ENCODE assay signal across 8 cellular contexts in genomic region chr1:94927405-94928175, GRCh38. TPM values are rescaled to one million over a fixed set of nuclear protein-coding genes. Genes with fewer than 3 reads are reported as not detected.
A peak's percentile ranks its signal among the peaks of the same experiment; 100 is the strongest.
DNase-seq lines count a peak whose midpoint lies in the region; ATAC-seq and TF ChIP-seq lines count a peak whose summit lies in the region.

No MANE protein-coding gene starts in this region.

- no peak for TF ChIP-seq CTCF in coronary artery (IDR thresholded peaks at IDR 0.05)
- no peak for TF ChIP-seq CTCF in upper lobe of right lung (IDR thresholded peaks at IDR 0.05)

- ATAC-seq in GM21717 (IDR thresholded peaks at IDR 0.05; ENCODE audit: unreplicated experiment) (peak; percentile 9), upper lobe of right lung (no peak), GM19397 (IDR thresholded peaks at IDR 0.05; ENCODE audit: unreplicated experiment) (no peak)

- peaks cover 27 to 34% of the 10 kb centered on the region in 2 donors for H3K27me3 Mint-ChIP-seq in CD4-positive, alpha-beta memory T cell

- POLR2A ChIA-PET in CD4-positive, alpha-beta memory T cell (lab: Charles Lee; ENCODE audit: partially characterized antibody) = interaction anchor here (1.0 kb wide), 1 partner anchor 9 kb away, joined by 3 read pairs; no protein-coding TSS in a partner anchor

- H3K27ac ChIP-seq in CD4-positive, alpha-beta memory T cell (ENCODE audit: low read depth, low read length) = no peak overlapping the region
- H3K27ac ChIP-seq in coronary artery (peak overlapping the region; percentile 94 to 100), upper lobe of right lung (peak overlapping the region; percentile 96)

- no peaks in the 10 kb centered on the region for H3K36me3 Mint-ChIP-seq in CD4-positive, alpha-beta memory T cell

- peaks cover 17% of the 10 kb centered on the region for H3K27me3 ChIP-seq in CD4-positive, alpha-beta memory T cell (ENCODE audit: insufficient read depth, low read length)
- H3K27me3 ChIP-seq in upper lobe of right lung = no peaks in the 10 kb centered on the region

- H3K4me3 Mint-ChIP-seq in CD4-positive, alpha-beta memory T cell = peak overlapping the region; percentile 74 to 92 (median 88)

- intact Hi-C loops in CD4-positive, alpha-beta memory T cell (cut with micrococcal nuclease) = loop anchor here (5.0 to 10.0 kb wide), 4 partner anchors 35 to 305 kb away; partner anchors contain the start of gene RWDD3
- intact Hi-C loops in upper lobe of right lung (cut with DNase I) = loop anchor here (10.0 kb wide), 1 partner anchor 73 kb away; no protein-coding TSS in a partner anchor

- H3K4me1 ChIP-seq in CD4-positive, alpha-beta memory T cell (ENCODE audit: insufficient read depth, low read length) = peaks cover 7% of the 10 kb centered on the region
- H3K4me1 ChIP-seq in upper lobe of right lung = peaks cover 37% of the 10 kb centered on the region

- no peaks in the 10 kb centered on the region for H3K9me3 Mint-ChIP-seq in CD4-positive, alpha-beta memory T cell

- H3K4me1 Mint-ChIP-seq in CD4-positive, alpha-beta memory T cell = peaks cover 9 to 24% (median 17%) of the 10 kb centered on the region in 4 donors

- no peaks in the 10 kb centered on the region for H3K9me3 ChIP-seq in CD4-positive, alpha-beta memory T cell (ENCODE audit: control insufficient read depth in 1 of 2, low read length in 2 of 2)
- H3K9me3 ChIP-seq in upper lobe of right lung = no peaks in the 10 kb centered on the region

- H3K27ac Mint-ChIP-seq in CD4-positive, alpha-beta memory T cell = peak overlapping the region in 5 of 7 donors; percentile 5 to 71 (median 51)

- no peak for DNase-seq in CD4-positive, alpha-beta memory T cell
- DNase-seq in NCI-H510A treated with DMSO at 0.1 percent for 48 hours (lab: John Stamatoyannopoulos, UW) (peak; percentile 75), coronary artery (ENCODE audit: low spot score) (no peak), middle frontal gyrus (ENCODE audit: extremely low spot score, low spot score) (peak; percentile 66), upper lobe of right lung (no peak), NCI-H128 (lab: John Stamatoyannopoulos, UW; ENCODE audit: unreplicated experiment) (no peak)

- CTCF ChIA-PET in CD4-positive, alpha-beta memory T cell (lab: Charles Lee; ENCODE audit: partially characterized antibody) = interaction anchor here (0.9 to 1.2 kb wide), 2 partner anchors 74 to 306 kb away, joined by 3 to 4 read pairs; partner anchors contain the start of gene RWDD3

- peak overlapping the region in 1 of 2 donors; percentile 35 for H3K4me3 ChIP-seq in CD4-positive, alpha-beta memory T cell (ENCODE audit: low read length in 2 of 2)
- peak overlapping the region; percentile 92 for H3K4me3 ChIP-seq in coronary artery
- H3K4me3 ChIP-seq in upper lobe of right lung = peak overlapping the region; percentile 73

- no peaks in the 10 kb centered on the region for H3K36me3 ChIP-seq in CD4-positive, alpha-beta memory T cell (ENCODE audit: insufficient read depth, low read length)
- H3K36me3 ChIP-seq in upper lobe of right lung = no peaks in the 10 kb centered on the region

RNA-seq across cellular contexts. Expression of gene CNN3, which starts 0.7 kb away (rescaled TPM):
- 1 to 10 TPM; 2.6 to 3.2 TPM for total RNA-seq in CD4-positive, alpha-beta memory T cell
- 1 to 10 TPM; 1.9 to 2.3 TPM for polyA plus RNA-seq in CD4-positive, alpha-beta memory T cell
- 215 TPM for total RNA-seq in upper lobe of right lung

Comparison
In these comparisons a context has a peak if more than half of its experiments do, and no peak if none do; other contexts are left out.
1. DNase-seq: peak in NCI-H510A treated with DMSO at 0.1 percent for 48 hours (single experiment) and middle frontal gyrus (single experiment); none in CD4-positive, alpha-beta memory T cell (0 of 5), coronary artery (single experiment), upper lobe of right lung (single experiment) and NCI-H128 (single experiment).
2. RNA of gene CNN3, which starts 0.7 kb away (total RNA-seq): 215 TPM in upper lobe of right lung (single experiment); 2.6 to 3.2 TPM in CD4-positive, alpha-beta memory T cell; every median in the first group is over 10 times any median in the second.